18 cellular contexts compared by ENCODE assay signal in genomic region chr9:34362614-34363013, GRCh38.
"Had no signal": no experiment of that assay in that cellular context is flagged by ENCODE, and none has a peak within 500 bp of the region (broad histone marks: within the 10 kb centered on the region; RNA-seq: fewer than 3 reads in every experiment).

No MANE protein-coding gene starts in this region.

- H3K27ac ChIP-seq: epithelial cell of prostate, VCaP had no signal

- H3K4me3 Mint-ChIP-seq: activated CD4-positive, alpha-beta T cell treated with anti-CD3 and anti-CD28 coated beads, Interleukin-2, amount 10 ng/mL, durations not matched to agents 7 days and 5 days; activated CD8-positive, alpha-beta T cell treated with anti-CD3 and anti-CD28 coated beads, Interleukin-2, amount 10 ng/mL, durations not matched to agents 7 days and 5 days; activated naive CD8-positive, alpha-beta T cell treated with anti-CD3 and anti-CD28 coated beads for 36 hours; activated T-helper 1 cell treated with anti-CD3 and anti-CD28 coated beads, Interleukin-12 subunit alpha, Interleukin-12 subunit beta, Interleukin-2, Interleukin-4 antibody, amounts not matched to agents 30 ng/mL and 10 ng/mL and 1 ng/mL, durations not matched to agents 14 hours and 24 hours and 36 hours; immature natural killer cell; natural killer cell treated with Interleukin-12 subunit alpha and Interleukin-12 subunit beta and Interleukin-15 and Interleukin-18, amount 100 ng/mL, for 72 hours had no signal

- H3K27ac Mint-ChIP-seq: activated CD4-positive, alpha-beta T cell treated with anti-CD3 and anti-CD28 coated beads, Interleukin-2, amount 10 ng/mL, durations not matched to agents 7 days and 5 days; activated CD8-positive, alpha-beta T cell treated with anti-CD3 and anti-CD28 coated beads, Interleukin-2, amount 10 ng/mL, durations not matched to agents 7 days and 5 days; activated naive CD8-positive, alpha-beta T cell treated with anti-CD3 and anti-CD28 coated beads for 36 hours; activated T-helper 1 cell treated with anti-CD3 and anti-CD28 coated beads, Interleukin-12 subunit alpha, Interleukin-12 subunit beta, Interleukin-2, Interleukin-4 antibody, amounts not matched to agents 30 ng/mL and 10 ng/mL and 1 ng/mL, durations not matched to agents 14 hours and 24 hours and 36 hours; natural killer cell treated with Interleukin-12 subunit alpha and Interleukin-12 subunit beta and Interleukin-15 and Interleukin-18, amount 100 ng/mL, for 72 hours had no signal

- H3K4me3 ChIP-seq: dorsolateral prefrontal cortex, smooth muscle cell had no signal

- H3K4me1 Mint-ChIP-seq: immature natural killer cell had no signal

- DNase-seq: activated CD4-positive, alpha-beta T cell treated with anti-CD3 and anti-CD28 coated beads, Interleukin-2, amount 10 ng/mL, durations not matched to agents 7 days and 5 days; activated CD8-positive, alpha-beta T cell treated with anti-CD3 and anti-CD28 coated beads, Interleukin-2, amount 10 ng/mL, durations not matched to agents 7 days and 5 days; activated naive CD8-positive, alpha-beta T cell treated with anti-CD3 and anti-CD28 coated beads for 36 hours; central memory CD4-positive, alpha-beta T cell; immature natural killer cell; kidney glomerular epithelial cell; nucleus accumbens; SK-N-SH; stimulated activated CD4-positive, alpha-beta T cell treated with anti-CD3 and anti-CD28 coated beads, Interleukin-15, amount 100 ng/mL, for 24 hours; stimulated activated naive CD4-positive, alpha-beta T cell had no signal

- H3K9ac ChIP-seq: parathyroid adenoma, SK-N-SH had no signal

- H3K27me3 ChIP-seq: dorsolateral prefrontal cortex had no signal

- H3K9me3 ChIP-seq: SK-N-SH had no signal

- H3K27me3 Mint-ChIP-seq: activated CD4-positive, alpha-beta T cell treated with anti-CD3 and anti-CD28 coated beads, Interleukin-2, amount 10 ng/mL, durations not matched to agents 7 days and 5 days; activated naive CD8-positive, alpha-beta T cell treated with anti-CD3 and anti-CD28 coated beads for 36 hours; natural killer cell treated with Interleukin-12 subunit alpha and Interleukin-12 subunit beta and Interleukin-15 and Interleukin-18, amount 100 ng/mL, for 72 hours had no signal

- H3K79me2 ChIP-seq: parathyroid adenoma had no signal

- H3K4me1 ChIP-seq: parathyroid adenoma had no signal

- ATAC-seq: activated CD4-positive, CD25-positive, alpha-beta regulatory T cell treated with anti-CD3 and anti-CD28 coated beads, Interleukin-2, amount 50 U/mL, for 24 hours; activated CD8-positive, alpha-beta T cell treated with anti-CD3 and anti-CD28 coated beads, Interleukin-2, amount 10 ng/mL, durations not matched to agents 7 days and 5 days; natural killer cell treated with Interleukin-12 subunit alpha and Interleukin-12 subunit beta and Interleukin-15 and Interleukin-18, amount 100 ng/mL, for 72 hours had no signal

- H3K9me3 Mint-ChIP-seq: immature natural killer cell; natural killer cell treated with Interleukin-12 subunit alpha and Interleukin-12 subunit beta and Interleukin-15 and Interleukin-18, amount 100 ng/mL, for 72 hours had no signal

- H3K4me2 ChIP-seq: SK-N-SH had no signal
